21 cellular contexts compared by ENCODE assay signal in genomic region chr1:79781261-79781660, GRCh38.
DNase-seq lines count a peak whose midpoint lies in the region; ATAC-seq and TF ChIP-seq lines count a peak whose summit lies in the region.
"Had no signal": no experiment of that assay in that cellular context is flagged by ENCODE, and none has a peak within 500 bp of the region (broad histone marks: within the 10 kb centered on the region; RNA-seq: fewer than 3 reads in every experiment).

No MANE protein-coding gene starts in this region.

- H3K9me3 ChIP-seq in IMR-90 (ENCODE audit: control insufficient read depth, insufficient read depth, low read length) (no peaks in the 10 kb centered on the region), mammary epithelial cell (replicated peaks; ENCODE audit: insufficient read depth, low read length) (no peaks in the 10 kb centered on the region)
- H3K9me3 ChIP-seq: BLaER1, SJSA1 had no signal

- H3K4me2 ChIP-seq in IMR-90 (ENCODE audit: low read depth, low read length) = no peak overlapping the region
- H3K4me2 ChIP-seq in mammary epithelial cell (ENCODE audit: insufficient read depth, low read depth, low read length) = no peak overlapping the region
- H3K4me2 ChIP-seq: BLaER1, GM23338 had no signal

- no peak overlapping the region for H4K91ac ChIP-seq in IMR-90 (ENCODE audit: insufficient read depth, low read depth, low read length)

- no peaks in the 10 kb centered on the region for H3K79me2 ChIP-seq in mammary epithelial cell (ENCODE audit: insufficient read depth, low read length)

- no peak overlapping the region for H4K8ac ChIP-seq in IMR-90 (ENCODE audit: low read depth in 2 of 2, low read length in 2 of 2)

- H2BK15ac ChIP-seq in IMR-90 (ENCODE audit: low read depth, low read length) = no peak overlapping the region

- no peak overlapping the region for H3K18ac ChIP-seq in IMR-90 (ENCODE audit: low read depth, low read length)

- H3K56ac ChIP-seq in IMR-90 (ENCODE audit: extremely low read depth, insufficient read depth, low read length) = no peak overlapping the region

- no peak overlapping the region for H2AK9ac ChIP-seq in IMR-90 (replicated peaks; ENCODE audit: low read depth, low read length, poor library complexity)

- BruUV-seq in IMR-90 (replicated peaks; lab: Mats Ljungman, UMichigan) = no TSS peak
- BruUV-seq in mammary epithelial cell (replicated peaks; lab: Mats Ljungman, UMichigan) = no TSS peak

- H3K9me1 ChIP-seq in IMR-90 (ENCODE audit: insufficient read depth, low read length) = no peaks in the 10 kb centered on the region

- H3K9ac ChIP-seq in IMR-90 (ENCODE audit: low read depth, low read length) = no peak overlapping the region
- no peak overlapping the region for H3K9ac ChIP-seq in mammary epithelial cell (ENCODE audit: insufficient read depth, low read length)
- H3K9ac ChIP-seq: BLaER1 had no signal

- no peak overlapping the region for H3K4ac ChIP-seq in IMR-90 (ENCODE audit: low read depth, low read length)

- no peak for TF ChIP-seq POLR2A in IMR-90 (IDR thresholded peaks at IDR 0.05; ENCODE audit: low read depth, low read length)

- intact Hi-C loops in IMR-90 (cut with micrococcal nuclease) = no loop called here
- intact Hi-C loops in mammary epithelial cell (cut with micrococcal nuclease) = no loop called here

- 43% methylated on average over 1 of the region's 3 CpGs; no CpG with 5 or more reads in 1 of the 2 experiments for WGBS in IMR-90 (ENCODE audit: extremely low coverage in 2 of 2, insufficient read length in 1 of 2), 2 experiments
- WGBS in mammary epithelial cell (ENCODE audit: low coverage, missing lambda C conversion rate) = 54% methylated on average over 3 of the region's 3 CpGs

- H3K4me1 ChIP-seq in IMR-90 (ENCODE audit: control insufficient read depth, insufficient read depth, low read length) = no peaks in the 10 kb centered on the region
- H3K4me1 ChIP-seq in mammary epithelial cell (ENCODE audit: insufficient read depth, low read length) = no peaks in the 10 kb centered on the region
- H3K4me1 ChIP-seq: BLaER1, SJSA1 had no signal

- TF ChIP-seq CTCF in AG10803 (conservative IDR thresholded peaks at IDR 0.05; ENCODE audit: low read length) (no peak), IMR-90 (conservative IDR thresholded peaks at IDR 0.05; ENCODE audit: low read depth, low read length) (no peak), mammary epithelial cell (conservative IDR thresholded peaks at IDR 0.05 in 1 of 2, IDR thresholded peaks at IDR 0.05 in 1 of 2; ENCODE audit: extremely low read depth in 1 of 2, insufficient read depth in 1 of 2, low read depth in 1 of 2, low read length in 2 of 2) (no peak), fibroblast of pulmonary artery (IDR thresholded peaks at IDR 0.05; ENCODE audit: low read length, missing control alignments) (no peak)

- no peak for TF ChIP-seq RAD21 in IMR-90 (IDR thresholded peaks at IDR 0.05; ENCODE audit: low read length)

- in situ Hi-C loops in IMR-90 (cut with MboI; ENCODE audit: low sequenced_read_pairs) = no loop called here
- in situ Hi-C loops in mammary epithelial cell (cut with MboI; ENCODE audit: low sequenced_read_pairs in 2 of 2) = no loop called here

- DNase-seq in AG10803 (ENCODE audit: low read depth) (peak; percentile 1), IMR-90 (peak; percentile 10), mammary epithelial cell (peak; percentile 9), fibroblast of pulmonary artery (ENCODE audit: low read depth) (peak; percentile 14), GOT3 (lab: John Stamatoyannopoulos, UW) (no peak), cerebellar nuclear complex (lab: John Stamatoyannopoulos, UW) (no peak)
- DNase-seq: 8988T; ACHN; CD4-positive, CD25-positive, alpha-beta regulatory T cell; HCEC 1CT; KG1; MM.1S; NCI-H1694; NCI-H2029 treated with DMSO at 0.1 percent for 48 hours; NCI-H526 treated with DMSO at 0.1 percent for 48 hours; Right ventricle myocardium superior; RPMI8226 had no signal

- no peak overlapping the region for H3K23ac ChIP-seq in IMR-90 (ENCODE audit: low read depth, low read length)

- no peak overlapping the region for H3K27ac ChIP-seq in IMR-90 (ENCODE audit: insufficient read depth, low read length)
- no peak overlapping the region for H3K27ac ChIP-seq in mammary epithelial cell (ENCODE audit: insufficient read depth, low read depth, low read length)
- H3K27ac ChIP-seq: BLaER1, SJSA1 had no signal

- H3K27me3 ChIP-seq in IMR-90 (ENCODE audit: control insufficient read depth, insufficient read depth, low read length) (no peaks in the 10 kb centered on the region), mammary epithelial cell (ENCODE audit: insufficient read depth, low read length) (no peaks in the 10 kb centered on the region)
- H3K27me3 ChIP-seq: BLaER1, SJSA1 had no signal

- no peak overlapping the region for H3K14ac ChIP-seq in IMR-90 (replicated peaks; ENCODE audit: low read depth, low read length)

- no peak overlapping the region for H4K5ac ChIP-seq in IMR-90 (ENCODE audit: low read depth, low read length)

- CTCF ChIA-PET in IMR-90 (lab: Yijun Ruan, JAX) (no interaction called here), mammary epithelial cell (lab: Charles Lee; ENCODE audit: low non-redundant PET) (no interaction called here)

- no peak overlapping the region for H2BK5ac ChIP-seq in IMR-90 (ENCODE audit: low read depth, low read length, poor library complexity, severe bottlenecking)

- H2BK120ac ChIP-seq in IMR-90 (ENCODE audit: low read depth, low read length) = no peak overlapping the region

- H3K4me3 ChIP-seq in AG10803 (ENCODE audit: low read length) = no peak overlapping the region
- no peak overlapping the region for H3K4me3 ChIP-seq in IMR-90 (ENCODE audit: insufficient read depth, low read depth, low read length)
- H3K4me3 ChIP-seq in mammary epithelial cell (replicated peaks in 1 of 3; ENCODE audit: insufficient read depth in 1 of 3, low read depth in 2 of 3, low read length in 3 of 3) = no peak overlapping the region
- no peak overlapping the region for H3K4me3 ChIP-seq in fibroblast of pulmonary artery (replicated peaks; ENCODE audit: low read depth, low read length)
- H3K4me3 ChIP-seq: BLaER1, GM23338, SJSA1 had no signal

- ATAC-seq in IMR-90 (ENCODE audit: low read depth) (no peak), GM18909 (IDR thresholded peaks at IDR 0.05; ENCODE audit: poor library complexity, unreplicated experiment) (no peak)
- ATAC-seq: GM23338 had no signal

- POLR2A ChIA-PET in IMR-90 (lab: Charles Lee; ENCODE audit: unreplicated experiment) = no interaction called here

- H3K36me3 ChIP-seq in IMR-90 (ENCODE audit: control insufficient read depth, insufficient read depth, low read length) = no peaks in the 10 kb centered on the region
- H3K36me3 ChIP-seq in mammary epithelial cell (ENCODE audit: insufficient read depth, low read length) = no peaks in the 10 kb centered on the region
- H3K36me3 ChIP-seq: BLaER1, SJSA1 had no signal

- no peak overlapping the region for H2AK5ac ChIP-seq in IMR-90 (ENCODE audit: low read depth, low read length)

- H2AFZ ChIP-seq in IMR-90 (replicated peaks; ENCODE audit: low read length, poor library complexity) (no peak overlapping the region), mammary epithelial cell (ENCODE audit: low read depth, low read length) (no peak overlapping the region)
- H2AFZ ChIP-seq: GM23338 had no signal

- H3K79me1 ChIP-seq in IMR-90 (ENCODE audit: low read depth in 1 of 2, low read length in 2 of 2) = no peaks in the 10 kb centered on the region

- no peak overlapping the region for H2BK20ac ChIP-seq in IMR-90 (ENCODE audit: low read depth, low read length)

- dilution Hi-C loops in IMR-90 (cut with HindIII; ENCODE audit: low sequenced_read_pairs, unreplicated experiment) = no loop called here
- dilution Hi-C loops in mammary epithelial cell (cut with HindIII; ENCODE audit: low sequenced_read_pairs) = no loop called here

- H4K20me1 ChIP-seq in IMR-90 (ENCODE audit: insufficient read depth, low read length) (no peaks in the 10 kb centered on the region), mammary epithelial cell (ENCODE audit: insufficient read depth, low read length) (no peaks in the 10 kb centered on the region)
- H4K20me1 ChIP-seq: BLaER1 had no signal

TF ChIP-seq in IMR-90, 13 proteins besides CTCF, POLR2A, EP300 and RAD21:
- no peak for TF ChIP-seq BHLHE40 (IDR thresholded peaks at IDR 0.05; ENCODE audit: low read depth, low read length)
- peak; percentile 36; the same call in 1 of the 2 replicates for TF ChIP-seq CEBPB (IDR thresholded peaks at IDR 0.05; ENCODE audit: low read depth, low read length)

Comparison
In these comparisons a context has a peak if more than half of its experiments do, and no peak if none do; other contexts are left out.
1. DNase-seq: peak in AG10803 (single experiment), IMR-90 (single experiment), mammary epithelial cell (single experiment) and fibroblast of pulmonary artery (single experiment); none in GOT3 (single experiment) and cerebellar nuclear complex (0 of 2).